Comparison of ENCODE assay signal across 8 cellular contexts in the genomic region with DNA sequence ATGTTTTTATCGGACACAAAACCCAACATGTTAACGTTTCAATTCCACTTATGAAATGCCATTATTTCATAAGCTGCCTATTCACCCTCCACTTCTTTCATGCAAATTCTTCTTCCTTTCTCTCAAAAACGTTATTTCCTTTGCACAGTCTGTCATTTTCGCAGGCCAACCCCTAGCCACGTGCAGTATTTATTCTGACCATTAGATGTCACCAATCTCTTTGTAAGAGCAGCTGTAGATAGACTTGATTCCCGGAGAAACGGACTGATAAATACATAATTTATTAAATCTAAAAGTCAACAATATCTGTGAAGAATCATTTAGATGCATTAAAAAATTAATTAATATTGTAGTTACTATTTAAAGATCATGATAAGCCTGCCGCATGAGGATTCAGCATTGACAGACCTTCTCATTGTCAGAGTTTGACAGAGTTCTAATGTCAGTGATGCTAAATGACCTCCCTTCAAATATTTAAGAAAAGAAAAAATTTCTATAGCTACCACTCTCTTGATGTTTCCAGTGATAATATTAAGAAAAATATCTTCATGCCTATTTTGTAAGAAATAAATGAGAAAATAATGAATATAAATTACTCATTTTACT.
DNase-seq lines count a peak whose midpoint lies in the region; ATAC-seq and TF ChIP-seq lines count a peak whose summit lies in the region.

No MANE protein-coding gene starts in this region.

- TF ChIP-seq CTCF in left ventricle myocardium inferior (IDR thresholded peaks at IDR 0.05; ENCODE audit: borderline replicate concordance) = peak; percentile 59
- peak; percentile 31 for TF ChIP-seq CTCF in HFF-Myc (IDR thresholded peaks at IDR 0.05; ENCODE audit: low read depth, low read length, missing control alignments)
- TF ChIP-seq CTCF in LNCAP (IDR thresholded peaks at IDR 0.05) = peak; percentile 92
- peak; percentile 96 for TF ChIP-seq CTCF in RWPE2 (IDR thresholded peaks at IDR 0.05; ENCODE audit: poor library complexity, severe bottlenecking)
- peak; percentile 76 for TF ChIP-seq CTCF in retinal pigment epithelial cell (conservative IDR thresholded peaks at IDR 0.05; ENCODE audit: low read depth, low read length)

- H3K9me3 ChIP-seq in left ventricle myocardium inferior (replicated peaks) (no peaks in the 10 kb centered on the region), RWPE2 (ENCODE audit: severe bottlenecking) (no peaks in the 10 kb centered on the region)

- H3K27me3 ChIP-seq in left ventricle myocardium inferior (ENCODE audit: low read depth) = no peaks in the 10 kb centered on the region
- no peaks in the 10 kb centered on the region for H3K27me3 ChIP-seq in RWPE2 (ENCODE audit: insufficient read depth, poor library complexity, severe bottlenecking)

- no peak for ATAC-seq in left ventricle myocardium superior
- peak; percentile 88 for ATAC-seq in RWPE2 (ENCODE audit: low read depth)

- no peak overlapping the region for H3K4me3 ChIP-seq in left ventricle myocardium inferior
- H3K4me3 ChIP-seq in HFF-Myc (replicated peaks; ENCODE audit: low read depth, low read length) = no peak overlapping the region
- no peak overlapping the region for H3K4me3 ChIP-seq in RWPE2 (ENCODE audit: severe bottlenecking)
- H3K4me3 ChIP-seq in retinal pigment epithelial cell (ENCODE audit: low read length) = no peak overlapping the region

- no peaks in the 10 kb centered on the region for H3K4me1 ChIP-seq in left ventricle myocardium inferior
- H3K4me1 ChIP-seq in RWPE2 (ENCODE audit: insufficient read depth, poor library complexity, severe bottlenecking) = no peaks in the 10 kb centered on the region

- no peak overlapping the region for H3K27ac ChIP-seq in left ventricle myocardium inferior (replicated peaks)
- H3K27ac ChIP-seq in RWPE2 (ENCODE audit: poor library complexity, severe bottlenecking) = no peak overlapping the region

- intact Hi-C loops in left ventricle myocardium inferior (cut with micrococcal nuclease) (no loop called here), left ventricle myocardium superior (cut with micrococcal nuclease) (no loop called here)

- DNase-seq in left ventricle myocardium inferior = no peak
- no peak for DNase-seq in left ventricle myocardium superior
- peak; percentile 3 for DNase-seq in HFF-Myc (ENCODE audit: extremely low read depth, low read depth)
- no peak for DNase-seq in RWPE2 (ENCODE audit: low spot score)
- DNase-seq in fibroblast of gingiva (ENCODE audit: low read depth) = peak; percentile 33
- peak; percentile 17 for DNase-seq in retinal pigment epithelial cell (ENCODE audit: low read depth)
- no peak for DNase-seq in stimulated activated CD4-positive, alpha-beta T cell treated with anti-CD3 and anti-CD28 coated beads, Interleukin-2, amount 100 ng/mL, for 24 hours

- H3K36me3 ChIP-seq in left ventricle myocardium inferior (no peaks in the 10 kb centered on the region), RWPE2 (ENCODE audit: low read depth) (no peaks in the 10 kb centered on the region)

Comparison
In these comparisons a context has a peak if more than half of its experiments do, and no peak if none do; other contexts are left out.
1. DNase-seq: peak in HFF-Myc (single experiment), fibroblast of gingiva (single experiment) and retinal pigment epithelial cell (single experiment); none in left ventricle myocardium inferior (single experiment), left ventricle myocardium superior (single experiment), RWPE2 (single experiment) and stimulated activated CD4-positive, alpha-beta T cell treated with anti-CD3 and anti-CD28 coated beads, Interleukin-2, amount 100 ng/mL, for 24 hours (0 of 2).
2. CTCF ChIP-seq: peak in every context shown above with its lines; median percentile 96 in RWPE2; 92 in LNCAP; 76 in retinal pigment epithelial cell; 59 in left ventricle myocardium inferior; 31 in HFF-Myc.